In the genomic region with DNA sequence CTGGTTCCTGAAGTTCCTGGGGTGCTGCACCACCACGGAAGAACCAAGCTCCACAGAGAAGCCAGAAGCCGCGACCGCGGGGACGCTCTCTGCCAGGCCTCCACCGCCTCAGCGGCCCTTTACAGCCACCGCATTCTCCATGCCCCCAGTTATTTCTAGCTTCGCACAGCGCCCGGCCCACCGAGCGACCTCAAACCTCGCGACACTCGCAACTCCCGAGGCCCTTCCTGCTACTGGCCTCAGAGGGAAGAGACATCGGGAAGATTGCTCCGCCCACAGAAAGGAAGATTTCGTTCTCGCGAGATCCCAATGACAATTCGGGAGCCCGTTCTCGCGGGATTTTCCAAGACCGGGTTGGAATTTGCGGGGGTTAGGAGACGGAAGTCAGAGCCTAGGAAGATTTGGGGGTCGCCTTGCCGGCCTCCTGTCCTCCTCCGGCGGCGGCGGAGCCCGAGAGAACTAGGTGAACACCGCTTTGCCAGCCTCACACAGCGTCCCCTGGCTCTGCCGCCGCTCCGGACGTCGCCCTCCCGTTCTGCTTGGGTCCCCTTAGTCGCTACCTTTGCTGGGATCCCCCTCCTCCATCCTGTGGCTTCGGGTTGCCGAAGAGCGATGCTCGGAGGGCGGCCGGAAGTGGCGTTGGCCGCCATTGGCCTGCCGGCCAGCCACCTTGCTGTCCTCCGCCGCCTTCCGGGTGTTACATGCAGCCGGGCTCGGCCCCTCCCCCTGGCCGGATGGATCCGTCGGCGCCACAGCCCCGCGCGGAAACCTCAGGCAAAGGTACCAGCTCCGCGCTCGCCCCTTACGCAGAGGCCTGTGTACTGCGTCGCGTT, we compare ENCODE assay signal across 8 cellular contexts. TPM values are rescaled to one million over a fixed set of nuclear protein-coding genes. Genes with fewer than 3 reads are reported as not detected.
DNase-seq lines count a peak whose midpoint lies in the region; ATAC-seq and TF ChIP-seq lines count a peak whose summit lies in the region.

A gene with protein sequence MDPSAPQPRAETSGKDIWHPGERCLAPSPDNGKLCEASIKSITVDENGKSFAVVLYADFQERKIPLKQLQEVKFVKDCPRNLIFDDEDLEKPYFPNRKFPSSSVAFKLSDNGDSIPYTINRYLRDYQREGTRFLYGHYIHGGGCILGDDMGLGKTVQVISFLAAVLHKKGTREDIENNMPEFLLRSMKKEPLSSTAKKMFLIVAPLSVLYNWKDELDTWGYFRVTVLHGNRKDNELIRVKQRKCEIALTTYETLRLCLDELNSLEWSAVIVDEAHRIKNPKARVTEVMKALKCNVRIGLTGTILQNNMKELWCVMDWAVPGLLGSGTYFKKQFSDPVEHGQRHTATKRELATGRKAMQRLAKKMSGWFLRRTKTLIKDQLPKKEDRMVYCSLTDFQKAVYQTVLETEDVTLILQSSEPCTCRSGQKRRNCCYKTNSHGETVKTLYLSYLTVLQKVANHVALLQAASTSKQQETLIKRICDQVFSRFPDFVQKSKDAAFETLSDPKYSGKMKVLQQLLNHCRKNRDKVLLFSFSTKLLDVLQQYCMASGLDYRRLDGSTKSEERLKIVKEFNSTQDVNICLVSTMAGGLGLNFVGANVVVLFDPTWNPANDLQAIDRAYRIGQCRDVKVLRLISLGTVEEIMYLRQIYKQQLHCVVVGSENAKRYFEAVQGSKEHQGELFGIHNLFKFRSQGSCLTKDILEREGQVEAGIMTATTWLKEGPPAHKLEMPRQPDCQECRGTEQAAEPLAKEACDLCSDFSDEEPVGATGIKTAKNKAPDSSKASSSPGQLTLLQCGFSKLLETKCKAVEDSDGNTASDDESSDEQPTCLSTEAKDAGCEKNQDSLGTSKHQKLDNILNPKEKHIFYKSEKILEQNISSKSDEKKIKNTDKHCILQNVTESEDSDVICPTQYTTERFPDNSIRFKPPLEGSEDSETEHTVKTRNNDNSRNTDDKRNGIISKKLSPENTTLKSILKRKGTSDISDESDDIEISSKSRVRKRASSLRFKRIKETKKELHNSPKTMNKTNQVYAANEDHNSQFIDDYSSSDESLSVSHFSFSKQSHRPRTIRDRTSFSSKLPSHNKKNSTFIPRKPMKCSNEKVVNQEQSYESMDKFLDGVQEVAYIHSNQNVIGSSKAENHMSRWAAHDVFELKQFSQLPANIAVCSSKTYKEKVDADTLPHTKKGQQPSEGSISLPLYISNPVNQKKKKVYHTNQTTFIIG (N-terminal part only) (plus strand): TSS at position 387 of the 833 bp plus-strand sequence. CDS start 348 bp downstream, at position 735.

- no peaks in the 10 kb centered on the region for H3K36me3 ChIP-seq in testis (ENCODE audit: low read depth, missing control alignments)

- no peaks in the 10 kb centered on the region for H3K9me3 ChIP-seq in testis

- ATAC-seq in HG02610 (IDR thresholded peaks at IDR 0.05; ENCODE audit: unreplicated experiment), result peak; percentile 90
- peak; percentile 97 for ATAC-seq in omental fat pad (ENCODE audit: low FRiP score)

- 0% methylated on average over 42 to 73 of the region's 74 CpGs for WGBS in testis, 2 donors

- DNase-seq in NB4 (ENCODE audit: low read depth), result peak; percentile 97
- peak; percentile 99 for DNase-seq in SK-N-DZ (ENCODE audit: low spot score)
- DNase-seq in activated naive CD4-positive, alpha-beta T cell (lab: John Stamatoyannopoulos, UW), result peak; percentile 72 to 89 (median 85)
- DNase-seq in foreskin melanocyte, result peak; percentile 99
- peak; percentile 85 for DNase-seq in omental fat pad (ENCODE audit: low spot score)
- DNase-seq in testis, result peak; percentile 98

- peak within 1 kb of the TSS in 1 of 2 donors; percentile 100 for H3K27ac ChIP-seq in testis

- intact Hi-C loops in testis (cut with DNase I; ENCODE audit: low total_unique reads), result loop anchor here (10.0 kb wide), 1 partner anchor 361 kb away; the partner anchor contains the start of gene PTCH1

- no peaks in the 10 kb centered on the region for H3K27me3 ChIP-seq in testis

- TF ChIP-seq POLR2A in GM10847 (IDR thresholded peaks at IDR 0.05; ENCODE audit: extremely low read depth, insufficient read length) (peak; percentile 85), NB4 (IDR thresholded peaks at IDR 0.05; ENCODE audit: extremely low read depth, insufficient read length) (peak; percentile 81), testis (IDR thresholded peaks at IDR 0.05) (no peak)

- TF ChIP-seq CTCF in NB4 (IDR thresholded peaks at IDR 0.05; ENCODE audit: low read depth, low read length), result no peak
- TF ChIP-seq CTCF in omental fat pad (IDR thresholded peaks at IDR 0.05), result no peak
- no peak for TF ChIP-seq CTCF in testis (IDR thresholded peaks at IDR 0.05)

- H3K4me1 ChIP-seq in testis, result peaks cover 11% of the 10 kb centered on the region

- no peak within 1 kb of the TSS for H3K4me3 ChIP-seq in NB4 (ENCODE audit: low read depth, low read length)
- H3K4me3 ChIP-seq in testis, result no peak within 1 kb of the TSS

RNA-seq across cellular contexts. Expression of the gene that starts here (rescaled TPM):
- polyA plus RNA-seq in SK-N-DZ (2014; cell fraction: cytosol; rRNA removed), result 24.5 and 29.1 TPM in 2 replicates
- polyA plus RNA-seq in SK-N-DZ (2014; cell fraction: nucleus; rRNA removed), result 23.8 and 30.7 TPM in 2 replicates
- total RNA-seq in omental fat pad (10 to 100 TPM; 48.9 to 84.6 (median 58.1) TPM), testis (100 to 1,000 TPM in 1 of 2 donors, 10 to 100 TPM in 1; 83.9 to 100 TPM)
- polyA plus RNA-seq in testis (ENCODE audit: insufficient read depth, low read depth, low replicate concordance), result 14.8 TPM
